In the genomic region with DNA sequence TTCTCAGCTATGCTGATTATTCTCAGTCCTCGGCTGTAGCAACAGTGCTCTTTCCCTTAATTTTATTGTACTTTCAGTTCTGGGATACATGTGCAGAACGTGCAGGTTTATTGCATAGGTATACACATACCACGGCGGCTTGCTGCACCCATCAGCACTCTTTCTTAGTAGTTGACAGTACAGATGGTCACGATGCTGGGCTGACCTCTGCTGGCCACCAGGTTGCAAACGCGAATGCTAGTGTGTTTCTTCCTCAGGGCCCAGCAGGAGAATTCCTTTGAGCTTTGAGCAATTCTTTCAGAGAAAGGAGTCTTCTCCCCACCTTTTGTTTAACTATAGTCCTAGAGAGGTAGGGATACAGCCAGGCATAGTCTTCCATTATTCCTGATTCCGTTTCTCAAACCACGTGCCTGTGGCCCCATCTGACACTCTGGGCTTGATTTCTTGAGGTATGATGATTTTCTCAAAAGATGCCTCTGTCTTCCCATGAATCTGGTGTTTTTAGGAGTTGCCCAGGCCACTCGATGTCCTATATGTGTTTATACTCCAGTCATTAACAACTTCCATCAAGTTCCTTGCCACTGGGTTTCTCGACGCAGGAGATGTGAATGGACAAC, we compare ENCODE assay signal across 10 cellular contexts. TPM values are rescaled to one million over a fixed set of nuclear protein-coding genes. Genes with fewer than 3 reads are reported as not detected.
DNase-seq lines count a peak whose midpoint lies in the region; ATAC-seq and TF ChIP-seq lines count a peak whose summit lies in the region.
"Had no signal": no experiment of that assay in that cellular context is flagged by ENCODE, and none has a peak within 500 bp of the region (broad histone marks: within the 10 kb centered on the region; RNA-seq: fewer than 3 reads in every experiment).

No MANE protein-coding gene starts in this region.

- peaks cover 25% of the 10 kb centered on the region for H3K27me3 Mint-ChIP-seq in mesothelial cell of epicardium (ENCODE audit: low read depth)
- H3K27me3 Mint-ChIP-seq: IgD-negative memory B cell had no signal

- no peaks in the 10 kb centered on the region for H3K9me3 Mint-ChIP-seq in mesothelial cell of epicardium

- DNase-seq in GM10248 (ENCODE audit: extremely low spot score) (no peak), NCI-H2029 (lab: John Stamatoyannopoulos, UW) (peak; percentile 76), T47D (ENCODE audit: low read depth in 1 of 2, low spot score in 1 of 2) (peak; percentile 18 to 82), mesothelial cell of epicardium (ENCODE audit: low spot score in 2 of 2, unreplicated experiment in 2 of 2) (peak in 1 of 2 experiments; percentile 59), germinal center (ENCODE audit: low spot score) (no peak), NCI-H2227 treated with DMSO at 0.1 percent for 48 hours (lab: John Stamatoyannopoulos, UW) (no peak)

- H3K36me3 Mint-ChIP-seq in mesothelial cell of epicardium = no peaks in the 10 kb centered on the region
- H3K36me3 Mint-ChIP-seq: IgD-negative memory B cell had no signal

- CTCF ChIA-PET in GM10248 (lab: Yijun Ruan, JAX) = interaction anchor here (1.0 kb wide), 2 partner anchors 23 to 575 kb away, joined by 3 read pairs; no protein-coding TSS in a partner anchor

- peak; percentile 22 for TF ChIP-seq CTCF in GM10248 (IDR thresholded peaks at IDR 0.05; ENCODE audit: control extremely low read depth, extremely low read depth, low read depth, missing control alignments)
- peak; percentile 45 for TF ChIP-seq CTCF in mesothelial cell of epicardium (IDR thresholded peaks at IDR 0.05; ENCODE audit: unreplicated experiment)

- no peak overlapping the region for H3K27ac Mint-ChIP-seq in mesothelial cell of epicardium
- H3K27ac Mint-ChIP-seq: IgD-negative memory B cell had no signal

- POLR2A ChIA-PET in GM10248 (lab: Yijun Ruan, JAX) = no interaction called here

- in situ Hi-C loops in T47D (cut with HindIII; ENCODE audit: low pct_unique_long_range_greater_than_20kb, low sequenced_read_pairs) = no loop called here

- no peaks in the 10 kb centered on the region for H3K4me1 Mint-ChIP-seq in mesothelial cell of epicardium
- H3K4me1 Mint-ChIP-seq: IgD-negative memory B cell had no signal

- no peak for ATAC-seq in GM18520 (IDR thresholded peaks at IDR 0.05; ENCODE audit: unreplicated experiment)
- no peak for ATAC-seq in HG02973 (IDR thresholded peaks at IDR 0.05; ENCODE audit: unreplicated experiment)

- no peak overlapping the region for H3K4me3 Mint-ChIP-seq in mesothelial cell of epicardium
- H3K4me3 Mint-ChIP-seq: IgD-negative memory B cell had no signal

RNA-seq across cellular contexts. Expression of gene CDC14C, which starts 48.9 kb away (rescaled TPM):
- 0.07 to 0.11 TPM in 2 of 3 replicates, not detected in the other for total RNA-seq in mesothelial cell of epicardium
- total RNA-seq: thoracic aorta had no signal

Comparison
In these comparisons a context has a peak if more than half of its experiments do, and no peak if none do; other contexts are left out.
1. DNase-seq: peak in NCI-H2029 (single experiment) and T47D (2 of 2); none in GM10248 (single experiment), germinal center (single experiment) and NCI-H2227 treated with DMSO at 0.1 percent for 48 hours (single experiment).